Comparison of ENCODE assay signal across 1 cellular context in genomic region chr12:21631367-21631766, GRCh38.
TF ChIP-seq lines count a peak whose summit lies in the region.

No MANE protein-coding gene starts in this region.

TF ChIP-seq in A549, 52 proteins besides CTCF, POLR2A, EP300 and RAD21 (continued from another document):
- TF ChIP-seq MAX (IDR thresholded peaks at IDR 0.05) (no peak), ZNF302 (CRISPR knock-in tag; IDR thresholded peaks at IDR 0.05) (no peak), KDM1A (IDR thresholded peaks at IDR 0.05; ENCODE audit: low read depth) (no peak), NR3C1 (IDR thresholded peaks at IDR 0.05) (no peak), NPAS2 (CRISPR knock-in tag; IDR thresholded peaks at IDR 0.05; ENCODE audit: borderline replicate concordance) (no peak), SMC3 (IDR thresholded peaks at IDR 0.05) (no peak), EHMT2 (IDR thresholded peaks at IDR 0.05; ENCODE audit: low read depth) (no peak), ZSCAN20 (CRISPR knock-in tag; IDR thresholded peaks at IDR 0.05) (no peak)
- TF ChIP-seq, protein P1, sequence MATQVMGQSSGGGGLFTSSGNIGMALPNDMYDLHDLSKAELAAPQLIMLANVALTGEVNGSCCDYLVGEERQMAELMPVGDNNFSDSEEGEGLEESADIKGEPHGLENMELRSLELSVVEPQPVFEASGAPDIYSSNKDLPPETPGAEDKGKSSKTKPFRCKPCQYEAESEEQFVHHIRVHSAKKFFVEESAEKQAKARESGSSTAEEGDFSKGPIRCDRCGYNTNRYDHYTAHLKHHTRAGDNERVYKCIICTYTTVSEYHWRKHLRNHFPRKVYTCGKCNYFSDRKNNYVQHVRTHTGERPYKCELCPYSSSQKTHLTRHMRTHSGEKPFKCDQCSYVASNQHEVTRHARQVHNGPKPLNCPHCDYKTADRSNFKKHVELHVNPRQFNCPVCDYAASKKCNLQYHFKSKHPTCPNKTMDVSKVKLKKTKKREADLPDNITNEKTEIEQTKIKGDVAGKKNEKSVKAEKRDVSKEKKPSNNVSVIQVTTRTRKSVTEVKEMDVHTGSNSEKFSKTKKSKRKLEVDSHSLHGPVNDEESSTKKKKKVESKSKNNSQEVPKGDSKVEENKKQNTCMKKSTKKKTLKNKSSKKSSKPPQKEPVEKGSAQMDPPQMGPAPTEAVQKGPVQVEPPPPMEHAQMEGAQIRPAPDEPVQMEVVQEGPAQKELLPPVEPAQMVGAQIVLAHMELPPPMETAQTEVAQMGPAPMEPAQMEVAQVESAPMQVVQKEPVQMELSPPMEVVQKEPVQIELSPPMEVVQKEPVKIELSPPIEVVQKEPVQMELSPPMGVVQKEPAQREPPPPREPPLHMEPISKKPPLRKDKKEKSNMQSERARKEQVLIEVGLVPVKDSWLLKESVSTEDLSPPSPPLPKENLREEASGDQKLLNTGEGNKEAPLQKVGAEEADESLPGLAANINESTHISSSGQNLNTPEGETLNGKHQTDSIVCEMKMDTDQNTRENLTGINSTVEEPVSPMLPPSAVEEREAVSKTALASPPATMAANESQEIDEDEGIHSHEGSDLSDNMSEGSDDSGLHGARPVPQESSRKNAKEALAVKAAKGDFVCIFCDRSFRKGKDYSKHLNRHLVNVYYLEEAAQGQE (IDR thresholded peaks at IDR 0.05), result no peak
TF ChIP-seq in A549: peak in this region for 0.
